ENCODE assay signal across 1 cellular context in genomic region chr5:170289749-170290148, GRCh38.
TF ChIP-seq lines count a peak whose summit lies in the region.

No MANE protein-coding gene starts in this region.

TF ChIP-seq in H1, 55 proteins besides CTCF, POLR2A, EP300 and RAD21 (continued from another document):
- no peak for TF ChIP-seq BRCA1 (IDR thresholded peaks at IDR 0.05; ENCODE audit: low read depth, low read length)
- no peak for TF ChIP-seq KDM4A (IDR thresholded peaks at IDR 0.05; ENCODE audit: low read depth, low read length, severe bottlenecking)
- TF ChIP-seq NRF1 (IDR thresholded peaks at IDR 0.05; ENCODE audit: low read depth, low read length) = no peak
- no peak for TF ChIP-seq CHD7 (IDR thresholded peaks at IDR 0.05; ENCODE audit: insufficient replicate concordance, low read length)
- TF ChIP-seq SP1 (IDR thresholded peaks at IDR 0.05; ENCODE audit: low read depth, low read length) = no peak
- TF ChIP-seq SP2 (IDR thresholded peaks at IDR 0.05; ENCODE audit: low read length) = no peak
